ENCODE assay signal across 9 cellular contexts in genomic region chr3:111616417-111617105, GRCh38. TPM values are rescaled to one million over a fixed set of nuclear protein-coding genes. Genes with fewer than 3 reads are reported as not detected.
DNase-seq lines count a peak whose midpoint lies in the region; ATAC-seq, FAIRE-seq and TF ChIP-seq lines count a peak whose summit lies in the region.
"Had no signal": no experiment of that assay in that cellular context is flagged by ENCODE, and none has a peak within 500 bp of the region (broad histone marks: within the 10 kb centered on the region; RNA-seq: fewer than 3 reads in every experiment).

No MANE protein-coding gene starts in this region.

- no peaks in the 10 kb centered on the region for H3K36me3 ChIP-seq in left lung

- TF ChIP-seq EP300 in A549 (IDR thresholded peaks at IDR 0.05): no peak

- peak overlapping the region; percentile 49 for H3K4me3 Mint-ChIP-seq in activated CD4-positive, alpha-beta memory T cell treated with anti-CD3 and anti-CD28 coated beads for 36 hours

- intact Hi-C loops in activated CD4-positive, alpha-beta memory T cell treated with anti-CD3 and anti-CD28 coated beads for 36 hours (cut with micrococcal nuclease): loop anchor here (1.0 to 10.0 kb wide), 11 partner anchors 11 to 802 kb away; partner anchors contain the start of genes ABHD10, CD96, GCSAM and NECTIN3
- intact Hi-C loops in left lung (cut with DNase I): no loop called here

- DNase-seq in A549 (ENCODE audit: low read depth in 1 of 2, low spot score in 1 of 2) (peak in 1 of 2 experiments; percentile 59), left lung (peak; percentile 49 to 68), NCI-H2107 treated with DMSO at 0.1 percent for 48 hours (lab: John Stamatoyannopoulos, UW; ENCODE audit: unreplicated experiment) (no peak), amniotic stem cell (lab: John Stamatoyannopoulos, UW) (no peak), cerebellar cortex (ENCODE audit: low spot score) (no peak)
- DNase-seq in activated CD4-positive, alpha-beta memory T cell treated with anti-CD3 and anti-CD28 coated beads for 36 hours: peak; percentile 89

- TF ChIP-seq CTCF in A549 (IDR thresholded peaks at IDR 0.05): peak; percentile 27; the same call in 2 of the 3 replicates
- TF ChIP-seq CTCF in left lung (IDR thresholded peaks at IDR 0.05): peak; percentile 13 to 29

- peaks cover 77% of the 10 kb centered on the region for H3K4me1 Mint-ChIP-seq in activated CD4-positive, alpha-beta memory T cell treated with anti-CD3 and anti-CD28 coated beads for 36 hours (ENCODE audit: low read depth)

- no peaks in the 10 kb centered on the region for H3K27me3 Mint-ChIP-seq in activated CD4-positive, alpha-beta memory T cell treated with anti-CD3 and anti-CD28 coated beads for 36 hours

- ATAC-seq in A549 (peak; percentile 23 to 80; a peak in 4 of 6 replicates), GM19351 (IDR thresholded peaks at IDR 0.05; ENCODE audit: unreplicated experiment) (peak; percentile 71), HG03432 (IDR thresholded peaks at IDR 0.05; ENCODE audit: unreplicated experiment) (peak; percentile 81), left lung (peak; percentile 90)

- FAIRE-seq in A549 (lab: Jason Lieb, UNC): no peak

- H3K27ac ChIP-seq in A549 (peak overlapping the region in 1 of 2 experiments; percentile 10; a peak in 1 of 6 replicates), left lung (no peak overlapping the region)

- H3K9me3 ChIP-seq in A549 (no peaks in the 10 kb centered on the region), left lung (peaks cover 0 to 7% of the 10 kb centered on the region in 2 donors)

- H3K4me2 ChIP-seq in A549: no peak overlapping the region

- no peak overlapping the region for H3K4me3 ChIP-seq in A549
- no peak overlapping the region for H3K4me3 ChIP-seq in left lung

- peaks cover 19% of the 10 kb centered on the region for H3K36me3 Mint-ChIP-seq in activated CD4-positive, alpha-beta memory T cell treated with anti-CD3 and anti-CD28 coated beads for 36 hours

- 51% methylated on average over 5 of the region's 6 CpGs for whole genome bisulfite sequencing in A549 (ENCODE audit: missing lambda C conversion rate)

- POLR2A ChIA-PET in A549 (lab: Yijun Ruan, JAX): no interaction called here
- POLR2A ChIA-PET in activated CD4-positive, alpha-beta memory T cell treated with anti-CD3 and anti-CD28 coated beads for 36 hours (lab: Charles Lee): interaction anchor here (0.6 to 6.2 kb wide), 18 partner anchors 9 to 362 kb away, joined by 3 to 115 read pairs (median 6); partner anchors contain the start of genes ABHD10, CD96 and ZBED2

- TF ChIP-seq POLR2A in A549 (IDR thresholded peaks at IDR 0.05; ENCODE audit: low read length): no peak

- H3K4me1 ChIP-seq in A549 (peaks cover 14% of the 10 kb centered on the region; the same call in 1 of the 3 replicates), left lung (no peaks in the 10 kb centered on the region)

- CTCF ChIA-PET in A549 (lab: Yijun Ruan, JAX): interaction anchor here (0.7 to 3.3 kb wide), 8 partner anchors 9 to 75 kb away, joined by 3 to 18 read pairs (median 4); no protein-coding TSS in a partner anchor
- CTCF ChIA-PET in activated CD4-positive, alpha-beta memory T cell treated with anti-CD3 and anti-CD28 coated beads for 36 hours (lab: Charles Lee): interaction anchor here (0.6 to 7.4 kb wide), 34 partner anchors 9 to 434 kb away, joined by 3 to 128 read pairs (median 8); partner anchors contain the start of genes ABHD10, CD96 and ZBED2

- peak overlapping the region; percentile 92 for H3K27ac Mint-ChIP-seq in activated CD4-positive, alpha-beta memory T cell treated with anti-CD3 and anti-CD28 coated beads for 36 hours

- peak in 1 of 2 experiments; percentile 52; a peak in 3 of 5 replicates for TF ChIP-seq RAD21 in A549 (conservative IDR thresholded peaks at IDR 0.05 in 1 of 2, IDR thresholded peaks at IDR 0.05 in 1 of 2)

- no peaks in the 10 kb centered on the region for H3K9me3 Mint-ChIP-seq in activated CD4-positive, alpha-beta memory T cell treated with anti-CD3 and anti-CD28 coated beads for 36 hours

- no peaks in the 10 kb centered on the region for H3K27me3 ChIP-seq in left lung

TF ChIP-seq in A549, 52 proteins besides CTCF, POLR2A, EP300 and RAD21:
- TF ChIP-seq HOXB13 (CRISPR knock-in tag; IDR thresholded peaks at IDR 0.05; ENCODE audit: low read depth): no peak
- no peak for TF ChIP-seq RNF2 (IDR thresholded peaks at IDR 0.05; ENCODE audit: borderline replicate concordance, low read depth)
- no peak for TF ChIP-seq HOXA7 (CRISPR knock-in tag; IDR thresholded peaks at IDR 0.05)
- TF ChIP-seq ELK1 (IDR thresholded peaks at IDR 0.05; ENCODE audit: low read depth, low read length): no peak
- peak; percentile 40; the same call in 2 of the 3 replicates for TF ChIP-seq SMC3 (IDR thresholded peaks at IDR 0.05)

RNA-seq across cellular contexts. Expression of gene ZBED2, which starts 21.4 kb away (rescaled TPM):
- polyA plus RNA-seq in A549 (2011; rRNA removed): 0.48 and 0.63 TPM in 2 replicates
- 0.20 and 0.23 TPM in 2 replicates for polyA plus RNA-seq in A549 (2012; cell fraction: cytosol; rRNA removed)
- polyA plus RNA-seq in A549 (2012; cell fraction: nucleus; rRNA removed): 0.17 and 0.31 TPM in 2 replicates
- 1.1 to 1.9 TPM (median 1.8 TPM) in 3 replicates for polyA plus RNA-seq in A549 (2017; fragmentation: RNase III; extraction: RNeasy Plus Mini Kit Qiagen cat#74134 plus additional on column Dnase treatment)
- polyA minus RNA-seq in A549 (2011; rRNA and poly(A)+ RNA removed): 0.25 and 0.29 TPM in 2 replicates
- total RNA-seq in activated CD4-positive, alpha-beta memory T cell treated with anti-CD3 and anti-CD28 coated beads for 36 hours: 100 to 1,000 TPM; 609 to 610 TPM
- 10 to 100 TPM; 11.3 to 19.2 TPM for total RNA-seq in left lung
- total RNA-seq: temporal lobe had no signal

RNA-seq across cellular contexts. Expression of gene PLCXD2, which starts 57.9 kb away (rescaled TPM):
- polyA plus RNA-seq in A549 (2011; rRNA removed) (14.3 and 15.2 TPM in 2 replicates), A549 (2017; fragmentation: RNase III; extraction: RNeasy Plus Mini Kit Qiagen cat#74134 plus additional on column Dnase treatment) (19.2 to 23.1 TPM (median 19.9 TPM) in 3 replicates)
- polyA plus RNA-seq in A549 (2012; cell fraction: cytosol; rRNA removed): 7.9 and 9.2 TPM in 2 replicates
- 3.9 and 5.4 TPM in 2 replicates for polyA plus RNA-seq in A549 (2012; cell fraction: nucleus; rRNA removed)
- 21.7 and 23.1 TPM in 2 replicates for polyA minus RNA-seq in A549 (2011; rRNA and poly(A)+ RNA removed)
- 1 to 10 TPM; 6.8 to 6.9 TPM for total RNA-seq in activated CD4-positive, alpha-beta memory T cell treated with anti-CD3 and anti-CD28 coated beads for 36 hours
- 1 to 10 TPM; 3.4 to 8.5 TPM for total RNA-seq in left lung

Comparison
In these comparisons a context has a peak if more than half of its experiments do, and no peak if none do; other contexts are left out.
1. DNase-seq: peak in activated CD4-positive, alpha-beta memory T cell treated with anti-CD3 and anti-CD28 coated beads for 36 hours (single experiment) and left lung (2 of 2); none in NCI-H2107 treated with DMSO at 0.1 percent for 48 hours (single experiment), amniotic stem cell (single experiment) and cerebellar cortex (single experiment).
2. RNA of gene ZBED2, which starts 21.4 kb away (total RNA-seq): 609 to 610 TPM in activated CD4-positive, alpha-beta memory T cell treated with anti-CD3 and anti-CD28 coated beads for 36 hours; 11.3 to 19.2 TPM in left lung; every median in the first group is over 10 times any median in the second.
3. Peak in every context shown above with its lines, with median percentiles within 50 percentile points of each other: ATAC-seq.